1 cellular context compared by ENCODE assay signal in the genomic region with DNA sequence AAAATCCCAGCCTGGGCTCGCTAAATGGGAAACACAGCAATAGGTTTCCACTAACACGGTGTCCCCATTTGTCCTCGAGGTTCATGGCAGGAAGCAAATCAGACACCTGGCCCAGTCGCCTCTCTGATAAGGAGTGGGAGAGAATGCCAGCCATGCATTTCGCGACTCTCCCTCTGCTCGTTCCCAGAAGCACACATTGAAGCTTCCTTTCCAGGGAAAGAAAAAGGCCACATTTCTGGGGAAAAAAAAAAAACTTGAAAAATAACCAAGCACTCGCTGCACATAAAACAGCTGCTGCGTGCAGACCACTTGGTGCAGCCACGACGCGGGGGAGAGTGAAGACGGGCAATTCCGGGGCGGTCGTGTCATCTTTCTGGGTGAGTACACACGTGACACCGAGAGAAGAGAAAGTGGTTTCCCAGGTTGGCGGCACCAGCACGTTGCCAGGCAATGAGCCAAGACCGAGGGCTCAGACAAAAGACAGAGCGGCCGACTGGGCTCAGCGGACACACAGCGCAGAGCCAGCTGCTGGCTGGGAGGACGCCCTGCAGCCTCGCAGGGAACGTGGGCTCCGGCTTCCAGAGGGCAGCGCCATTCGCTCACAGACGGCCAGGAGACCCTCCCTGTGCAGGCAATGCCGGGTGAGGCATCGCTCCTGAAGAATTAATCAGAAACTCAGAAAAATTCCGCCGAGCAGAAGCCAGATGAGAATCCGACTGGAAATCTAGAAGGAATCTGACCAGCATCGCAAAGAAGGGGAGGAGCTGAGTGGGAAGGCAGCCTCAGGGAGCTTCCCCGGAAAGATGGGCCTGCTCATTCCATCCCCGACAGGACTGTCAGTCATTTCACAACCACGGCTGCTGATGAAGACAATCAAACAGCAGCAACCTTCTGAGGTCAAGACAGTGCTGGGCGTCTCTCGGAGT.
TF ChIP-seq lines count a peak whose summit lies in the region.

No MANE protein-coding gene starts in this region.

TF ChIP-seq in K562, 482 proteins besides CTCF, POLR2A, EP300 and RAD21 (continued from another document and continues in another):
- TF ChIP-seq, protein P1, sequence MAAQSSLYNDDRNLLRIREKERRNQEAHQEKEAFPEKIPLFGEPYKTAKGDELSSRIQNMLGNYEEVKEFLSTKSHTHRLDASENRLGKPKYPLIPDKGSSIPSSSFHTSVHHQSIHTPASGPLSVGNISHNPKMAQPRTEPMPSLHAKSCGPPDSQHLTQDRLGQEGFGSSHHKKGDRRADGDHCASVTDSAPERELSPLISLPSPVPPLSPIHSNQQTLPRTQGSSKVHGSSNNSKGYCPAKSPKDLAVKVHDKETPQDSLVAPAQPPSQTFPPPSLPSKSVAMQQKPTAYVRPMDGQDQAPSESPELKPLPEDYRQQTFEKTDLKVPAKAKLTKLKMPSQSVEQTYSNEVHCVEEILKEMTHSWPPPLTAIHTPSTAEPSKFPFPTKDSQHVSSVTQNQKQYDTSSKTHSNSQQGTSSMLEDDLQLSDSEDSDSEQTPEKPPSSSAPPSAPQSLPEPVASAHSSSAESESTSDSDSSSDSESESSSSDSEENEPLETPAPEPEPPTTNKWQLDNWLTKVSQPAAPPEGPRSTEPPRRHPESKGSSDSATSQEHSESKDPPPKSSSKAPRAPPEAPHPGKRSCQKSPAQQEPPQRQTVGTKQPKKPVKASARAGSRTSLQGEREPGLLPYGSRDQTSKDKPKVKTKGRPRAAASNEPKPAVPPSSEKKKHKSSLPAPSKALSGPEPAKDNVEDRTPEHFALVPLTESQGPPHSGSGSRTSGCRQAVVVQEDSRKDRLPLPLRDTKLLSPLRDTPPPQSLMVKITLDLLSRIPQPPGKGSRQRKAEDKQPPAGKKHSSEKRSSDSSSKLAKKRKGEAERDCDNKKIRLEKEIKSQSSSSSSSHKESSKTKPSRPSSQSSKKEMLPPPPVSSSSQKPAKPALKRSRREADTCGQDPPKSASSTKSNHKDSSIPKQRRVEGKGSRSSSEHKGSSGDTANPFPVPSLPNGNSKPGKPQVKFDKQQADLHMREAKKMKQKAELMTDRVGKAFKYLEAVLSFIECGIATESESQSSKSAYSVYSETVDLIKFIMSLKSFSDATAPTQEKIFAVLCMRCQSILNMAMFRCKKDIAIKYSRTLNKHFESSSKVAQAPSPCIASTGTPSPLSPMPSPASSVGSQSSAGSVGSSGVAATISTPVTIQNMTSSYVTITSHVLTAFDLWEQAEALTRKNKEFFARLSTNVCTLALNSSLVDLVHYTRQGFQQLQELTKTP (IDR thresholded peaks at IDR 0.05; ENCODE audit: low read depth in 1 of 2, partially characterized antibody in 2 of 2): no peak
- no peak for TF ChIP-seq NFYB (IDR thresholded peaks at IDR 0.05; ENCODE audit: extremely low read depth, insufficient read length)
- TF ChIP-seq CBX2 (IDR thresholded peaks at IDR 0.05; ENCODE audit: insufficient read depth, low read length, poor library complexity, severe bottlenecking): no peak
- no peak for TF ChIP-seq FOXK1 (CRISPR knock-in tag; IDR thresholded peaks at IDR 0.05; ENCODE audit: borderline replicate concordance)
- no peak for TF ChIP-seq HLTF (IDR thresholded peaks at IDR 0.05)
- no peak for TF ChIP-seq TOE1 (IDR thresholded peaks at IDR 0.05; ENCODE audit: borderline replicate concordance)
- TF ChIP-seq TOE1 (CRISPR knock-in tag; IDR thresholded peaks at IDR 0.05; ENCODE audit: borderline replicate concordance, low read depth): no peak
- no peak for TF ChIP-seq ZNF217 (CRISPR knock-in tag; IDR thresholded peaks at IDR 0.05)
- no peak for TF ChIP-seq ZNF239 (CRISPR knock-in tag; IDR thresholded peaks at IDR 0.05)
- 0 out of 2 replicates have a peak, but pooled peaks have one; percentile 12 for TF ChIP-seq ZNF384 (IDR thresholded peaks at IDR 0.05; ENCODE audit: low read depth, low read length)
- TF ChIP-seq, protein P2, sequence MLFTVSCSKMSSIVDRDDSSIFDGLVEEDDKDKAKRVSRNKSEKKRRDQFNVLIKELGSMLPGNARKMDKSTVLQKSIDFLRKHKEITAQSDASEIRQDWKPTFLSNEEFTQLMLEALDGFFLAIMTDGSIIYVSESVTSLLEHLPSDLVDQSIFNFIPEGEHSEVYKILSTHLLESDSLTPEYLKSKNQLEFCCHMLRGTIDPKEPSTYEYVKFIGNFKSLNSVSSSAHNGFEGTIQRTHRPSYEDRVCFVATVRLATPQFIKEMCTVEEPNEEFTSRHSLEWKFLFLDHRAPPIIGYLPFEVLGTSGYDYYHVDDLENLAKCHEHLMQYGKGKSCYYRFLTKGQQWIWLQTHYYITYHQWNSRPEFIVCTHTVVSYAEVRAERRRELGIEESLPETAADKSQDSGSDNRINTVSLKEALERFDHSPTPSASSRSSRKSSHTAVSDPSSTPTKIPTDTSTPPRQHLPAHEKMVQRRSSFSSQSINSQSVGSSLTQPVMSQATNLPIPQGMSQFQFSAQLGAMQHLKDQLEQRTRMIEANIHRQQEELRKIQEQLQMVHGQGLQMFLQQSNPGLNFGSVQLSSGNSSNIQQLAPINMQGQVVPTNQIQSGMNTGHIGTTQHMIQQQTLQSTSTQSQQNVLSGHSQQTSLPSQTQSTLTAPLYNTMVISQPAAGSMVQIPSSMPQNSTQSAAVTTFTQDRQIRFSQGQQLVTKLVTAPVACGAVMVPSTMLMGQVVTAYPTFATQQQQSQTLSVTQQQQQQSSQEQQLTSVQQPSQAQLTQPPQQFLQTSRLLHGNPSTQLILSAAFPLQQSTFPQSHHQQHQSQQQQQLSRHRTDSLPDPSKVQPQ (CRISPR knock-in tag; IDR thresholded peaks at IDR 0.05; ENCODE audit: borderline replicate concordance): no peak
- TF ChIP-seq TGIF2 (CRISPR knock-in tag; IDR thresholded peaks at IDR 0.05): no peak
- no peak for TF ChIP-seq FOXA3 (CRISPR knock-in tag; conservative IDR thresholded peaks at IDR 0.05 in 1 of 2, IDR thresholded peaks at IDR 0.05 in 1 of 2)
- TF ChIP-seq, protein P3, sequence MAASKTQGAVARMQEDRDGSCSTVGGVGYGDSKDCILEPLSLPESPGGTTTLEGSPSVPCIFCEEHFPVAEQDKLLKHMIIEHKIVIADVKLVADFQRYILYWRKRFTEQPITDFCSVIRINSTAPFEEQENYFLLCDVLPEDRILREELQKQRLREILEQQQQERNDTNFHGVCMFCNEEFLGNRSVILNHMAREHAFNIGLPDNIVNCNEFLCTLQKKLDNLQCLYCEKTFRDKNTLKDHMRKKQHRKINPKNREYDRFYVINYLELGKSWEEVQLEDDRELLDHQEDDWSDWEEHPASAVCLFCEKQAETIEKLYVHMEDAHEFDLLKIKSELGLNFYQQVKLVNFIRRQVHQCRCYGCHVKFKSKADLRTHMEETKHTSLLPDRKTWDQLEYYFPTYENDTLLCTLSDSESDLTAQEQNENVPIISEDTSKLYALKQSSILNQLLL (CRISPR knock-in tag; IDR thresholded peaks at IDR 0.05; ENCODE audit: borderline replicate concordance): no peak
- no peak for TF ChIP-seq STAT5B (CRISPR knock-in tag; IDR thresholded peaks at IDR 0.05)
- no peak for TF ChIP-seq ZBTB8A (IDR thresholded peaks at IDR 0.05; ENCODE audit: partially characterized antibody)
- no peak for TF ChIP-seq DPF2 (IDR thresholded peaks at IDR 0.05)
- TF ChIP-seq, protein P4, sequence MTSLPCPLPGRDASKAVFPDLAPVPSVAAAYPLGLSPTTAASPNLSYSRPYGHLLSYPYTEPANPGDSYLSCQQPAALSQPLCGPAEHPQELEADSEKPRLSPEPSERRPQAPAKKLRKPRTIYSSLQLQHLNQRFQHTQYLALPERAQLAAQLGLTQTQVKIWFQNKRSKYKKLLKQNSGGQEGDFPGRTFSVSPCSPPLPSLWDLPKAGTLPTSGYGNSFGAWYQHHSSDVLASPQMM (CRISPR knock-in tag; IDR thresholded peaks at IDR 0.05): no peak
- no peak for TF ChIP-seq BRCA1 (IDR thresholded peaks at IDR 0.05)
- TF ChIP-seq BRCA1 (CRISPR knock-in tag; IDR thresholded peaks at IDR 0.05): no peak
- TF ChIP-seq, protein P5, sequence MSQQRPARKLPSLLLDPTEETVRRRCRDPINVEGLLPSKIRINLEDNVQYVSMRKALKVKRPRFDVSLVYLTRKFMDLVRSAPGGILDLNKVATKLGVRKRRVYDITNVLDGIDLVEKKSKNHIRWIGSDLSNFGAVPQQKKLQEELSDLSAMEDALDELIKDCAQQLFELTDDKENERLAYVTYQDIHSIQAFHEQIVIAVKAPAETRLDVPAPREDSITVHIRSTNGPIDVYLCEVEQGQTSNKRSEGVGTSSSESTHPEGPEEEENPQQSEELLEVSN (IDR thresholded peaks at IDR 0.05; ENCODE audit: borderline replicate concordance in 1 of 2, extremely low read depth in 1 of 2, insufficient read depth in 1 of 2, insufficient read length in 1 of 2, low read depth in 1 of 2, low read length in 1 of 2, poor library complexity in 1 of 2, severe bottlenecking in 1 of 2): peak in 1 of 2 experiments; percentile 20
- TF ChIP-seq CTBP1 (IDR thresholded peaks at IDR 0.05; ENCODE audit: borderline replicate concordance): 0 out of 2 replicates have a peak, but pooled peaks have one; percentile 21
- TF ChIP-seq L3MBTL2 (IDR thresholded peaks at IDR 0.05): peak; percentile 64
- no peak for TF ChIP-seq PTRF (tag; IDR thresholded peaks at IDR 0.05)
- TF ChIP-seq ZNF707 (CRISPR knock-in tag; conservative IDR thresholded peaks at IDR 0.05): no peak
- TF ChIP-seq TBP (optimal IDR thresholded peaks at IDR 0.05; ENCODE audit: low read depth, low read length): no peak
- no peak for TF ChIP-seq BACH1 (tag; IDR thresholded peaks at IDR 0.05)
- peak; percentile 52 for TF ChIP-seq NFIC (IDR thresholded peaks at IDR 0.05)
- TF ChIP-seq, protein P6, sequence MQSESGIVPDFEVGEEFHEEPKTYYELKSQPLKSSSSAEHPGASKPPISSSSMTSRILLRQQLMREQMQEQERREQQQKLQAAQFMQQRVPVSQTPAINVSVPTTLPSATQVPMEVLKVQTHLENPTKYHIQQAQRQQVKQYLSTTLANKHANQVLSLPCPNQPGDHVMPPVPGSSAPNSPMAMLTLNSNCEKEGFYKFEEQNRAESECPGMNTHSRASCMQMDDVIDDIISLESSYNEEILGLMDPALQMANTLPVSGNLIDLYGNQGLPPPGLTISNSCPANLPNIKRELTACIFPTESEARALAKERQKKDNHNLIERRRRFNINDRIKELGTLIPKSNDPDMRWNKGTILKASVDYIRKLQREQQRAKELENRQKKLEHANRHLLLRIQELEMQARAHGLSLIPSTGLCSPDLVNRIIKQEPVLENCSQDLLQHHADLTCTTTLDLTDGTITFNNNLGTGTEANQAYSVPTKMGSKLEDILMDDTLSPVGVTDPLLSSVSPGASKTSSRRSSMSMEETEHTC (IDR thresholded peaks at IDR 0.05): no peak
- TF ChIP-seq MYC (IDR thresholded peaks at IDR 0.05; ENCODE audit: low read depth, low read length): peak; percentile 48
- TF ChIP-seq MYC (CRISPR knock-in tag; IDR thresholded peaks at IDR 0.05; ENCODE audit: borderline replicate concordance, low read depth): no peak
- TF ChIP-seq, protein P7, sequence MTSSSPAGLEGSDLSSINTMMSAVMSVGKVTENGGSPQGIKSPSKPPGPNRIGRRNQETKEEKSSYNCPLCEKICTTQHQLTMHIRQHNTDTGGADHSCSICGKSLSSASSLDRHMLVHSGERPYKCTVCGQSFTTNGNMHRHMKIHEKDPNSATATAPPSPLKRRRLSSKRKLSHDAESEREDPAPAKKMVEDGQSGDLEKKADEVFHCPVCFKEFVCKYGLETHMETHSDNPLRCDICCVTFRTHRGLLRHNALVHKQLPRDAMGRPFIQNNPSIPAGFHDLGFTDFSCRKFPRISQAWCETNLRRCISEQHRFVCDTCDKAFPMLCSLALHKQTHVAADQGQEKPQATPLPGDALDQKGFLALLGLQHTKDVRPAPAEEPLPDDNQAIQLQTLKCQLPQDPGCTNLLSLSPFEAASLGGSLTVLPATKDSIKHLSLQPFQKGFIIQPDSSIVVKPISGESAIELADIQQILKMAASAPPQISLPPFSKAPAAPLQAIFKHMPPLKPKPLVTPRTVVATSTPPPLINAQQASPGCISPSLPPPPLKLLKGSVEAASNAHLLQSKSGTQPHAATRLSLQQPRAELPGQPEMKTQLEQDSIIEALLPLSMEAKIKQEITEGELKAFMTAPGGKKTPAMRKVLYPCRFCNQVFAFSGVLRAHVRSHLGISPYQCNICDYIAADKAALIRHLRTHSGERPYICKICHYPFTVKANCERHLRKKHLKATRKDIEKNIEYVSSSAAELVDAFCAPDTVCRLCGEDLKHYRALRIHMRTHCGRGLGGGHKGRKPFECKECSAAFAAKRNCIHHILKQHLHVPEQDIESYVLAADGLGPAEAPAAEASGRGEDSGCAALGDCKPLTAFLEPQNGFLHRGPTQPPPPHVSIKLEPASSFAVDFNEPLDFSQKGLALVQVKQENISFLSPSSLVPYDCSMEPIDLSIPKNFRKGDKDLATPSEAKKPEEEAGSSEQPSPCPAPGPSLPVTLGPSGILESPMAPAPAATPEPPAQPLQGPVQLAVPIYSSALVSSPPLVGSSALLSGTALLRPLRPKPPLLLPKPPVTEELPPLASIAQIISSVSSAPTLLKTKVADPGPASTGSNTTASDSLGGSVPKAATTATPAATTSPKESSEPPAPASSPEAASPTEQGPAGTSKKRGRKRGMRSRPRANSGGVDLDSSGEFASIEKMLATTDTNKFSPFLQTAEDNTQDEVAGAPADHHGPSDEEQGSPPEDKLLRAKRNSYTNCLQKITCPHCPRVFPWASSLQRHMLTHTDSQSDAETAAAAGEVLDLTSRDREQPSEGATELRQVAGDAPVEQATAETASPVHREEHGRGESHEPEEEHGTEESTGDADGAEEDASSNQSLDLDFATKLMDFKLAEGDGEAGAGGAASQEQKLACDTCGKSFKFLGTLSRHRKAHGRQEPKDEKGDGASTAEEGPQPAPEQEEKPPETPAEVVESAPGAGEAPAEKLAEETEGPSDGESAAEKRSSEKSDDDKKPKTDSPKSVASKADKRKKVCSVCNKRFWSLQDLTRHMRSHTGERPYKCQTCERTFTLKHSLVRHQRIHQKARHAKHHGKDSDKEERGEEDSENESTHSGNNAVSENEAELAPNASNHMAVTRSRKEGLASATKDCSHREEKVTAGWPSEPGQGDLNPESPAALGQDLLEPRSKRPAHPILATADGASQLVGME (CRISPR knock-in tag; IDR thresholded peaks at IDR 0.05): no peak
- no peak for TF ChIP-seq ZNF316 (IDR thresholded peaks at IDR 0.05)
- no peak for TF ChIP-seq PRMT5 (CRISPR knock-in tag; IDR thresholded peaks at IDR 0.05)
- TF ChIP-seq HNRNPH1 (optimal IDR thresholded peaks at IDR 0.05; ENCODE audit: low read depth, low read length): no peak
- no peak for TF ChIP-seq SMARCA4 (IDR thresholded peaks at IDR 0.05)
- TF ChIP-seq, protein P8, sequence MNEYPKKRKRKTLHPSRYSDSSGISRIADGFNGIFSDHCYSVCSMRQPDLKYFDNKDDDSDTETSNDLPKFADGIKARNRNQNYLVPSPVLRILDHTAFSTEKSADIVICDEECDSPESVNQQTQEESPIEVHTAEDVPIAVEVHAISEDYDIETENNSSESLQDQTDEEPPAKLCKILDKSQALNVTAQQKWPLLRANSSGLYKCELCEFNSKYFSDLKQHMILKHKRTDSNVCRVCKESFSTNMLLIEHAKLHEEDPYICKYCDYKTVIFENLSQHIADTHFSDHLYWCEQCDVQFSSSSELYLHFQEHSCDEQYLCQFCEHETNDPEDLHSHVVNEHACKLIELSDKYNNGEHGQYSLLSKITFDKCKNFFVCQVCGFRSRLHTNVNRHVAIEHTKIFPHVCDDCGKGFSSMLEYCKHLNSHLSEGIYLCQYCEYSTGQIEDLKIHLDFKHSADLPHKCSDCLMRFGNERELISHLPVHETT (CRISPR knock-in tag; conservative IDR thresholded peaks at IDR 0.05 in 1 of 2, IDR thresholded peaks at IDR 0.05 in 1 of 2): no peak
- TF ChIP-seq SMAD3 (CRISPR knock-in tag; conservative IDR thresholded peaks at IDR 0.05): no peak
- no peak for TF ChIP-seq SOX6 (IDR thresholded peaks at IDR 0.05)
- TF ChIP-seq CHCHD3 (CRISPR knock-in tag; IDR thresholded peaks at IDR 0.05): no peak
- no peak for TF ChIP-seq CC2D1A (IDR thresholded peaks at IDR 0.05)
- TF ChIP-seq NR1H2 (CRISPR knock-in tag; IDR thresholded peaks at IDR 0.05): no peak
- no peak for TF ChIP-seq ZBTB17 (CRISPR knock-in tag; IDR thresholded peaks at IDR 0.05)
- TF ChIP-seq CEBPB (tag; IDR thresholded peaks at IDR 0.05): no peak
- no peak for TF ChIP-seq FOXJ3 (CRISPR knock-in tag; IDR thresholded peaks at IDR 0.05)
